Comparison of ENCODE assay signal across 16 cellular contexts in the genomic region with DNA sequence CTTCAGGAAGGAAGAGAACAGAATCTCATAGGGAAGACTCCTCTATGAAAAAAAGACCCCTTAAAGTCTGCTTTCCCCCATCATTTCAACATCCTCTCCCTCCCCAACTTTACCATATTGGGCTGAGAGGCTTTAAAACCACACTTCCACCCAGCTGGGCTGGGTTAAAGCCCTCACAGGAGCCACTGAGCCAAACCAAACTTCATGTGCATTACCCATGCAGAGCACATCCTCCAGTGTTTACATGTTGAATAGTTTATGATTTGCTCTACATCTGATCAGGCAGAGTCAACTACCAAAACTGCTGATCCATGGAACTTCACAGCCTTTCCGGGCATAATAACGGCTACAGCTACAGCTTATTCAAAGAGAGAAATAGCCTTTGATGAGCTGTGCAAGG. TPM values are rescaled to one million over a fixed set of nuclear protein-coding genes. Genes with fewer than 3 reads are reported as not detected.
DNase-seq lines count a peak whose midpoint lies in the region; ATAC-seq and TF ChIP-seq lines count a peak whose summit lies in the region.
"Had no signal": no experiment of that assay in that cellular context is flagged by ENCODE, and none has a peak within 500 bp of the region (broad histone marks: within the 10 kb centered on the region; RNA-seq: fewer than 3 reads in every experiment).

No MANE protein-coding gene starts in this region.

- peak overlapping the region in 4 of 11 experiments; percentile 5 to 23 (median 7); a peak in 3 of 22 replicates for H3K9ac ChIP-seq in BLaER1 treated with 17β-estradiol and CSF1 and Interleukin-3, amounts not matched to agents 10 nM and 100 nM
- H3K9ac ChIP-seq in Loucy (ENCODE audit: low read depth, low read length, poor library complexity, severe bottlenecking): no peak overlapping the region

- peak overlapping the region; percentile 12 to 85 (median 62); a peak in 21 of 22 replicates for H3K4me2 ChIP-seq in BLaER1 treated with 17β-estradiol and CSF1 and Interleukin-3, amounts not matched to agents 10 nM and 100 nM
- H3K4me2 ChIP-seq in Loucy (ENCODE audit: low read depth, low read length, poor library complexity, severe bottlenecking): peak overlapping the region; percentile 53

- H4K20me1 ChIP-seq in BLaER1 treated with 17β-estradiol and CSF1 and Interleukin-3, amounts not matched to agents 10 nM and 100 nM: no peaks in the 10 kb centered on the region
- no peaks in the 10 kb centered on the region for H4K20me1 ChIP-seq in Loucy (ENCODE audit: insufficient read depth, low read length, poor library complexity, severe bottlenecking)

- no peak for ATAC-seq in HG02981 (IDR thresholded peaks at IDR 0.05; ENCODE audit: unreplicated experiment)
- ATAC-seq: GM12878, K562 had no signal

- no peak for TF ChIP-seq POLR2A in vagina (IDR thresholded peaks at IDR 0.05)

- intact Hi-C loops in vagina (cut with DNase I): no loop called here

- H3K9me3 ChIP-seq in AG04450 (ENCODE audit: control insufficient read depth, insufficient read depth, low read length): no peaks in the 10 kb centered on the region
- H3K9me3 ChIP-seq in BLaER1 treated with 17β-estradiol and CSF1 and Interleukin-3, amounts not matched to agents 10 nM and 100 nM (replicated peaks in 1 of 11): peaks cover 0 to 23% (median 13%) of the 10 kb centered on the region in 11 experiments; a peak in 12 of 22 replicates
- no peaks in the 10 kb centered on the region for H3K9me3 ChIP-seq in Loucy (ENCODE audit: insufficient read depth, low read depth, low read length)
- no peaks in the 10 kb centered on the region for H3K9me3 ChIP-seq in vagina
- H3K9me3 ChIP-seq: BE2C had no signal

- CTCF ChIA-PET in AG04450 (lab: Charles Lee) (no interaction called here), HEK293T (lab: Yijun Ruan, JAX) (no interaction called here)

- TF ChIP-seq CTCF in AG04450 (IDR thresholded peaks at IDR 0.05; ENCODE audit: low read depth, low read length) (no peak), Loucy (conservative IDR thresholded peaks at IDR 0.05; ENCODE audit: low read length) (no peak), fibroblast of villous mesenchyme (IDR thresholded peaks at IDR 0.05; ENCODE audit: insufficient read depth, low read depth, low read length) (no peak), vagina (IDR thresholded peaks at IDR 0.05) (no peak)

- H3K4me1 ChIP-seq in BLaER1 treated with 17β-estradiol and CSF1 and Interleukin-3, amounts not matched to agents 10 nM and 100 nM: peaks cover 21 to 83% (median 73%) of the 10 kb centered on the region in 10 experiments
- H3K4me1 ChIP-seq in Loucy (ENCODE audit: insufficient read depth, low read length, poor library complexity, severe bottlenecking) (peaks cover 27% of the 10 kb centered on the region), vagina (no peaks in the 10 kb centered on the region)
- H3K4me1 ChIP-seq: BE2C had no signal

- H3K27me3 ChIP-seq in AG04450 (ENCODE audit: control insufficient read depth, insufficient read depth, low read length) (no peaks in the 10 kb centered on the region), Loucy (ENCODE audit: insufficient read depth, low read length, poor library complexity, severe bottlenecking) (no peaks in the 10 kb centered on the region), vagina (no peaks in the 10 kb centered on the region)
- no peaks in the 10 kb centered on the region for H3K27me3 ChIP-seq in BLaER1 treated with 17β-estradiol and CSF1 and Interleukin-3, amounts not matched to agents 10 nM and 100 nM
- H3K27me3 ChIP-seq: BE2C had no signal

- no peaks in the 10 kb centered on the region for H3K36me3 ChIP-seq in BLaER1 treated with 17β-estradiol and CSF1 and Interleukin-3, amounts not matched to agents 10 nM and 100 nM
- no peaks in the 10 kb centered on the region for H3K36me3 ChIP-seq in Loucy (ENCODE audit: insufficient read depth, low read length)
- H3K36me3 ChIP-seq in vagina: no peaks in the 10 kb centered on the region
- H3K36me3 ChIP-seq: BE2C had no signal

- H3K79me2 ChIP-seq in Loucy (ENCODE audit: insufficient read depth, low read length): no peaks in the 10 kb centered on the region

- H2AFZ ChIP-seq in Loucy (ENCODE audit: low read length): no peak overlapping the region

- no peaks in the 10 kb centered on the region for H3F3A ChIP-seq in Loucy (ENCODE audit: low read depth)

- H3K9me2 ChIP-seq in Loucy (replicated peaks; ENCODE audit: low read depth, low read length): no peaks in the 10 kb centered on the region

- no peak overlapping the region for H3K4me3 ChIP-seq in AG04450 (ENCODE audit: low read depth, low read length)
- peak overlapping the region in 3 of 10 experiments; percentile 4 to 5 (median 5); a peak in 2 of 20 replicates for H3K4me3 ChIP-seq in BLaER1 treated with 17β-estradiol and CSF1 and Interleukin-3, amounts not matched to agents 10 nM and 100 nM
- peak overlapping the region; percentile 30 for H3K4me3 ChIP-seq in Loucy (ENCODE audit: low read length, poor library complexity, severe bottlenecking)
- H3K4me3 ChIP-seq in fibroblast of villous mesenchyme (ENCODE audit: low read depth, low read length): no peak overlapping the region
- H3K4me3 ChIP-seq in vagina: no peak overlapping the region
- H3K4me3 ChIP-seq: GM12878, K562 had no signal

- peak overlapping the region; percentile 21 for H3K27ac ChIP-seq in AG04450 (ENCODE audit: low read depth, low read length)
- peak overlapping the region in 8 of 11 experiments; percentile 5 to 69 (median 48); a peak in 14 of 22 replicates for H3K27ac ChIP-seq in BLaER1 treated with 17β-estradiol and CSF1 and Interleukin-3, amounts not matched to agents 10 nM and 100 nM
- H3K27ac ChIP-seq in vagina: no peak overlapping the region

- DNase-seq in AG04450 (ENCODE audit: low read depth, low spot score) (no peak), fibroblast of villous mesenchyme (ENCODE audit: low read depth) (peak; percentile 22), vagina (ENCODE audit: extremely low spot score in 2 of 2) (no peak), NCI-H2227 (lab: John Stamatoyannopoulos, UW; ENCODE audit: unreplicated experiment) (no peak), HEK293T (ENCODE audit: extremely low spot score) (no peak)
- DNase-seq: 8988T; BE2C; CD4-positive, alpha-beta memory T cell; DMS79 treated with DMSO at 0.1 percent for 48 hours; EL; H9 had no signal

- POLR2A ChIA-PET in AG04450 (lab: Yijun Ruan, JAX) (no interaction called here), HEK293T (lab: Yijun Ruan, JAX) (no interaction called here)

TF ChIP-seq in HEK293T, 16 proteins besides CTCF, POLR2A, EP300 and RAD21:
- no peak for TF ChIP-seq ELF4 (IDR thresholded peaks at IDR 0.05)
- TF ChIP-seq ZNF384 (IDR thresholded peaks at IDR 0.05): no peak
- no peak for TF ChIP-seq TARDBP (IDR thresholded peaks at IDR 0.05)
- TF ChIP-seq L3MBTL2 (conservative IDR thresholded peaks at IDR 0.05): no peak
- no peak for TF ChIP-seq CTBP1 (IDR thresholded peaks at IDR 0.05; ENCODE audit: borderline replicate concordance)
- TF ChIP-seq BHLHE40 (IDR thresholded peaks at IDR 0.05; ENCODE audit: borderline replicate concordance): no peak
- no peak for TF ChIP-seq HDGF (IDR thresholded peaks at IDR 0.05; ENCODE audit: borderline replicate concordance)

RNA-seq across cellular contexts. Expression of gene MAIP1, which starts 38.9 kb away (rescaled TPM):
- polyA plus RNA-seq in AG04450 (2011; rRNA removed): 15.0 and 19.5 TPM in 2 replicates
- polyA minus RNA-seq in AG04450 (2011; rRNA and poly(A)+ RNA removed): 8.3 and 13.5 TPM in 2 replicates
- 22.9 and 29.8 TPM in 2 replicates for total RNA-seq in fibroblast of villous mesenchyme
- total RNA-seq in vagina: 16.0 TPM

RNA-seq across cellular contexts. Expression of gene TYW5, which starts 39.0 kb away (rescaled TPM):
- polyA plus RNA-seq in AG04450 (2011; rRNA removed): 5.2 and 6.7 TPM in 2 replicates
- polyA minus RNA-seq in AG04450 (2011; rRNA and poly(A)+ RNA removed): 3.1 and 4.4 TPM in 2 replicates
- total RNA-seq in fibroblast of villous mesenchyme: 10.3 and 12.1 TPM in 2 replicates
- 5.2 TPM for total RNA-seq in vagina
